Comparison of ENCODE assay signal across 9 cellular contexts in genomic region chr5:36301858-36302603, GRCh38. TPM values are rescaled to one million over a fixed set of nuclear protein-coding genes. Genes with fewer than 3 reads are reported as not detected.
DNase-seq lines count a peak whose midpoint lies in the region; ATAC-seq and TF ChIP-seq lines count a peak whose summit lies in the region.
"Had no signal": no experiment of that assay in that cellular context is flagged by ENCODE, and none has a peak within 500 bp of the region (broad histone marks: within the 10 kb centered on the region; RNA-seq: fewer than 3 reads in every experiment).

Gene RANBP3L, minus strand, starts transcription at chr5:36301902. Its CDS starts 486 bp downstream, at chr5:36301416.

- no peaks in the 10 kb centered on the region for H4K20me1 ChIP-seq in DND-41 (ENCODE audit: insufficient read depth, low read length)
- no peaks in the 10 kb centered on the region for H4K20me1 ChIP-seq in KMS-11 (ENCODE audit: insufficient read depth)
- H4K20me1 ChIP-seq in mammary epithelial cell (ENCODE audit: insufficient read depth, low read length), result no peaks in the 10 kb centered on the region

- H3K4me1 ChIP-seq in DND-41 (ENCODE audit: insufficient read depth, low read length) (no peaks in the 10 kb centered on the region), KMS-11 (ENCODE audit: low read depth, poor library complexity, severe bottlenecking) (peaks cover 24% of the 10 kb centered on the region), mammary epithelial cell (ENCODE audit: insufficient read depth, low read length) (peaks cover 4% of the 10 kb centered on the region), urinary bladder (ENCODE audit: insufficient read depth) (peaks cover 3% of the 10 kb centered on the region)

- no peak within 1 kb of the TSS for H3K27ac Mint-ChIP-seq in memory B cell
- H3K27ac Mint-ChIP-seq: stimulated activated naive CD8-positive, alpha-beta T cell treated with anti-CD3 and anti-CD28 coated beads, Interleukin-15, Interleukin-2, amounts not matched to agents 100 ng/mL and 50 ng/mL, for 24 hours had no signal

- in situ Hi-C loops in mammary epithelial cell (cut with MboI; ENCODE audit: low sequenced_read_pairs in 2 of 2) (no loop called here), GM13977 (cut with MboI; ENCODE audit: low pct_unique_long_range_greater_than_20kb, low sequenced_read_pairs, unreplicated experiment) (no loop called here)

- H3K9me3 ChIP-seq in DND-41 (ENCODE audit: insufficient read depth, low read length, severe bottlenecking) (no peaks in the 10 kb centered on the region), mammary epithelial cell (replicated peaks; ENCODE audit: insufficient read depth, low read length) (no peaks in the 10 kb centered on the region)

- ATAC-seq in DND-41 (ENCODE audit: insufficient read depth, low read depth) (peak; percentile 76), memory B cell (ENCODE audit: low read depth) (peak; percentile 54), GM21447 (IDR thresholded peaks at IDR 0.05; ENCODE audit: unreplicated experiment) (no peak)

- no peaks in the 10 kb centered on the region for H3K36me3 Mint-ChIP-seq in memory B cell

- CTCF ChIA-PET in mammary epithelial cell (lab: Charles Lee; ENCODE audit: low non-redundant PET), result no interaction called here

- peaks cover 2% of the 10 kb centered on the region for H3K4me1 Mint-ChIP-seq in memory B cell

- BruUV-seq in mammary epithelial cell (replicated peaks; lab: Mats Ljungman, UMichigan), result no TSS peak

- peaks cover 10% of the 10 kb centered on the region for H3K27me3 Mint-ChIP-seq in memory B cell

- dilution Hi-C loops in mammary epithelial cell (cut with HindIII; ENCODE audit: low sequenced_read_pairs), result no loop called here

- intact Hi-C loops in mammary epithelial cell (cut with micrococcal nuclease), result no loop called here

- whole genome bisulfite sequencing in mammary epithelial cell (ENCODE audit: low coverage, missing lambda C conversion rate), result 0% methylated on average over 5 of the region's 5 CpGs
- 6% methylated on average over 5 of the region's 5 CpGs for WGBS in urinary bladder

- DNase-seq in DND-41 (no peak), mammary epithelial cell (peak; percentile 22), memory B cell (ENCODE audit: low spot score in 2 of 2) (no peak), NCI-H187 (lab: John Stamatoyannopoulos, UW) (no peak), GM13977 (ENCODE audit: low spot score) (no peak)

- H3K4me2 ChIP-seq in DND-41 (ENCODE audit: insufficient read depth, low read length), result peak within 1 kb of the TSS; percentile 31; the same call in 1 of the 2 replicates
- peak within 1 kb of the TSS; percentile 36 for H3K4me2 ChIP-seq in KMS-11
- H3K4me2 ChIP-seq in mammary epithelial cell (ENCODE audit: insufficient read depth, low read depth, low read length), result peak within 1 kb of the TSS; percentile 69

- no peak within 1 kb of the TSS for H3K27ac ChIP-seq in DND-41 (ENCODE audit: low read length)
- H3K27ac ChIP-seq in KMS-11, result no peak within 1 kb of the TSS
- no peak within 1 kb of the TSS for H3K27ac ChIP-seq in mammary epithelial cell (ENCODE audit: insufficient read depth, low read depth, low read length)
- H3K27ac ChIP-seq in urinary bladder (ENCODE audit: low read depth), result no peak within 1 kb of the TSS

- no peak within 1 kb of the TSS for H3K4me3 Mint-ChIP-seq in memory B cell
- H3K4me3 Mint-ChIP-seq: stimulated activated naive CD8-positive, alpha-beta T cell treated with anti-CD3 and anti-CD28 coated beads, Interleukin-15, Interleukin-2, amounts not matched to agents 100 ng/mL and 50 ng/mL, for 24 hours had no signal

- H3K79me2 ChIP-seq in DND-41 (ENCODE audit: insufficient read depth, low read length) (no peaks in the 10 kb centered on the region), KMS-11 (ENCODE audit: insufficient read depth, low read depth) (no peaks in the 10 kb centered on the region), mammary epithelial cell (ENCODE audit: insufficient read depth, low read length) (no peaks in the 10 kb centered on the region)

- H3K9ac ChIP-seq in DND-41 (ENCODE audit: low read depth, low read length) (no peak within 1 kb of the TSS), KMS-11 (no peak within 1 kb of the TSS), mammary epithelial cell (ENCODE audit: insufficient read depth, low read length) (no peak within 1 kb of the TSS)

- H3K4me3 ChIP-seq in DND-41 (ENCODE audit: low read depth in 1 of 2, low read length in 2 of 2) (no peak within 1 kb of the TSS), KMS-11 (IDR thresholded peaks at IDR 0.05; ENCODE audit: insufficient read depth, low read depth, low read length) (no peak within 1 kb of the TSS), mammary epithelial cell (replicated peaks in 1 of 3; ENCODE audit: insufficient read depth in 1 of 3, low read depth in 2 of 3, low read length in 3 of 3) (peak within 1 kb of the TSS in 2 of 3 experiments; percentile 5 to 10), urinary bladder (ENCODE audit: low read depth, low read length) (peak within 1 kb of the TSS; percentile 2)

- H2AFZ ChIP-seq in DND-41 (ENCODE audit: low read depth, low read length) (no peak within 1 kb of the TSS), KMS-11 (ENCODE audit: low read depth) (peak within 1 kb of the TSS; percentile 37; the same call in 1 of the 2 replicates), mammary epithelial cell (ENCODE audit: low read depth, low read length) (peak within 1 kb of the TSS; percentile 51)

- H3K36me3 ChIP-seq in DND-41 (ENCODE audit: insufficient read depth, low read length), result no peaks in the 10 kb centered on the region
- no peaks in the 10 kb centered on the region for H3K36me3 ChIP-seq in KMS-11 (ENCODE audit: insufficient read depth)
- no peaks in the 10 kb centered on the region for H3K36me3 ChIP-seq in mammary epithelial cell (ENCODE audit: insufficient read depth, low read length)
- no peaks in the 10 kb centered on the region for H3K36me3 ChIP-seq in urinary bladder (ENCODE audit: insufficient read depth)

- H3K27me3 ChIP-seq in DND-41 (ENCODE audit: insufficient read depth, low read length, poor library complexity), result peaks cover 20% of the 10 kb centered on the region
- no peaks in the 10 kb centered on the region for H3K27me3 ChIP-seq in KMS-11 (ENCODE audit: insufficient read depth, low read depth)
- H3K27me3 ChIP-seq in mammary epithelial cell (ENCODE audit: insufficient read depth, low read length), result no peaks in the 10 kb centered on the region

- no peaks in the 10 kb centered on the region for H3K9me3 Mint-ChIP-seq in memory B cell
- H3K9me3 Mint-ChIP-seq: stimulated activated naive CD8-positive, alpha-beta T cell treated with anti-CD3 and anti-CD28 coated beads, Interleukin-15, Interleukin-2, amounts not matched to agents 100 ng/mL and 50 ng/mL, for 24 hours had no signal

- no peak for TF ChIP-seq CTCF in DND-41 (IDR thresholded peaks at IDR 0.05; ENCODE audit: borderline replicate concordance, extremely low read depth, low read length, poor library complexity, severe bottlenecking)
- TF ChIP-seq CTCF in KMS-11 (conservative IDR thresholded peaks at IDR 0.05; ENCODE audit: low read depth, low read length), result no peak
- no peak for TF ChIP-seq CTCF in mammary epithelial cell (conservative IDR thresholded peaks at IDR 0.05 in 1 of 2, IDR thresholded peaks at IDR 0.05 in 1 of 2; ENCODE audit: extremely low read depth in 1 of 2, insufficient read depth in 1 of 2, low read depth in 1 of 2, low read length in 2 of 2)
- TF ChIP-seq CTCF in GM13977 (IDR thresholded peaks at IDR 0.05; ENCODE audit: extremely low read depth, insufficient read depth, missing control alignments), result no peak

RNA-seq across cellular contexts. Expression of gene RANBP3L, which starts in this region (rescaled TPM):
- not detected for total RNA-seq in mammary epithelial cell
- not detected for polyA plus RNA-seq in mammary epithelial cell
- not detected for polyA minus RNA-seq in mammary epithelial cell
- 5.7 TPM for total RNA-seq in urinary bladder
- polyA plus RNA-seq in urinary bladder, result 38.7 TPM

Comparison
In these comparisons a context has a peak if more than half of its experiments do, and no peak if none do; other contexts are left out.
1. RNA of gene RANBP3L (polyA plus RNA-seq): 38.7 TPM in urinary bladder (single experiment); not detected in mammary epithelial cell (single experiment); every median in the first group is over 10 times any median in the second.
2. Peak in DNase-seq, H3K4me3 ChIP-seq and H3K4me2 ChIP-seq in mammary epithelial cell; RNA of the gene not detected or under 1 TPM.
3. Peak in every context shown above with its lines, with median percentiles within 50 percentile points of each other: H3K4me2 ChIP-seq.